8 cellular contexts compared by ENCODE assay signal in genomic region chr3:5188419-5189405, GRCh38. TPM values are rescaled to one million over a fixed set of nuclear protein-coding genes. Genes with fewer than 3 reads are reported as not detected.
A peak's percentile ranks its signal among the peaks of the same experiment; 100 is the strongest.
DNase-seq lines count a peak whose midpoint lies in the region; ATAC-seq and TF ChIP-seq lines count a peak whose summit lies in the region.

No MANE protein-coding gene starts in this region.

- peaks cover 0 to 6% of the 10 kb centered on the region in 2 donors for H3K36me3 ChIP-seq in gastroesophageal sphincter
- H3K36me3 ChIP-seq in rectal smooth muscle tissue (ENCODE audit: control insufficient read depth, insufficient read depth, low read length) = no peaks in the 10 kb centered on the region

- ATAC-seq in gastroesophageal sphincter (no peak), GM18519 (IDR thresholded peaks at IDR 0.05; ENCODE audit: low FRiP score, unreplicated experiment) (no peak)

- H3K4me3 ChIP-seq in gastroesophageal sphincter = peak overlapping the region; percentile 77 to 83
- H3K4me3 ChIP-seq in rectal smooth muscle tissue (ENCODE audit: low read length) = peak overlapping the region; percentile 89

- no peaks in the 10 kb centered on the region for H3K9me3 Mint-ChIP-seq in activated T-helper 1 cell treated with anti-CD3 and anti-CD28 coated beads, Interleukin-12 subunit alpha, Interleukin-12 subunit beta, Interleukin-2, Interleukin-4 antibody, amounts not matched to agents 30 ng/mL and 10 ng/mL and 1 ng/mL, durations not matched to agents 14 hours and 24 hours and 36 hours

- DNase-seq in stimulated activated CD4-positive, alpha-beta T cell treated with anti-CD3 and anti-CD28 coated beads, Interleukin-12 subunit alpha, Interleukin-12 subunit beta, amount 100 ng/mL, for 4 hours = peak; percentile 31
- no peak for DNase-seq in stimulated activated CD4-positive, alpha-beta T cell treated with anti-CD3 and anti-CD28 coated beads, Interleukin-2, amount 100 ng/mL, for 48 hours
- DNase-seq in OCI-M1 (lab: John Stamatoyannopoulos, UW) (peak; percentile 84), globus pallidus (ENCODE audit: low spot score) (no peak)
- peak; percentile 34 for DNase-seq in activated T-helper 1 cell treated with anti-CD3 and anti-CD28 coated beads, Interleukin-12 subunit alpha, Interleukin-12 subunit beta, Interleukin-2, Interleukin-4 antibody, amounts not matched to agents 30 ng/mL and 10 ng/mL and 1 ng/mL, durations not matched to agents 14 hours and 24 hours and 36 hours (ENCODE audit: low spot score)

- H3K9me3 ChIP-seq in gastroesophageal sphincter = no peaks in the 10 kb centered on the region

- H3K4me1 Mint-ChIP-seq in activated T-helper 1 cell treated with anti-CD3 and anti-CD28 coated beads, Interleukin-12 subunit alpha, Interleukin-12 subunit beta, Interleukin-2, Interleukin-4 antibody, amounts not matched to agents 30 ng/mL and 10 ng/mL and 1 ng/mL, durations not matched to agents 14 hours and 24 hours and 36 hours (ENCODE audit: low read depth) = peaks cover 48% of the 10 kb centered on the region

- H3K36me3 Mint-ChIP-seq in activated T-helper 1 cell treated with anti-CD3 and anti-CD28 coated beads, Interleukin-12 subunit alpha, Interleukin-12 subunit beta, Interleukin-2, Interleukin-4 antibody, amounts not matched to agents 30 ng/mL and 10 ng/mL and 1 ng/mL, durations not matched to agents 14 hours and 24 hours and 36 hours (ENCODE audit: low read depth) = peaks cover 34% of the 10 kb centered on the region

- no peaks in the 10 kb centered on the region for H3K27me3 ChIP-seq in gastroesophageal sphincter
- no peaks in the 10 kb centered on the region for H3K27me3 ChIP-seq in rectal smooth muscle tissue (ENCODE audit: control insufficient read depth, insufficient read depth, low read length)

- no peak for TF ChIP-seq POLR2A in gastroesophageal sphincter (IDR thresholded peaks at IDR 0.05)

- TF ChIP-seq EP300 in gastroesophageal sphincter (IDR thresholded peaks at IDR 0.05) = no peak

- H3K4me3 Mint-ChIP-seq in activated T-helper 1 cell treated with anti-CD3 and anti-CD28 coated beads, Interleukin-12 subunit alpha, Interleukin-12 subunit beta, Interleukin-2, Interleukin-4 antibody, amounts not matched to agents 30 ng/mL and 10 ng/mL and 1 ng/mL, durations not matched to agents 14 hours and 24 hours and 36 hours = peak overlapping the region; percentile 92

- TF ChIP-seq CTCF in gastroesophageal sphincter (IDR thresholded peaks at IDR 0.05) = no peak

- intact Hi-C loops in activated T-helper 1 cell treated with anti-CD3 and anti-CD28 coated beads, Interleukin-12 subunit alpha, Interleukin-12 subunit beta, Interleukin-2, Interleukin-4 antibody, amounts not matched to agents 30 ng/mL and 10 ng/mL and 1 ng/mL, durations not matched to agents 14 hours and 24 hours and 36 hours (cut with micrococcal nuclease) = loop anchor here (1.0 to 2.0 kb wide), 3 partner anchors 9 to 338 kb away; partner anchors contain the start of gene BHLHE40

- peak overlapping the region; percentile 99 for H3K9ac ChIP-seq in rectal smooth muscle tissue (ENCODE audit: low read length)

- 10 to 11% methylated on average over 6 to 9 of the region's 28 CpGs for WGBS in gastroesophageal sphincter (ENCODE audit: low coverage in 1 of 2), 2 donors

- H3K27ac ChIP-seq in gastroesophageal sphincter (peak overlapping the region; percentile 84 to 98 (median 90)), rectal smooth muscle tissue (ENCODE audit: low read depth, low read length) (peak overlapping the region; percentile 86)

- H3K4me1 ChIP-seq in gastroesophageal sphincter (peaks cover 4 to 58% (median 14%) of the 10 kb centered on the region in 3 donors), rectal smooth muscle tissue (ENCODE audit: control insufficient read depth, insufficient read depth, low read length) (peaks cover 4% of the 10 kb centered on the region)

- no peaks in the 10 kb centered on the region for H3K27me3 Mint-ChIP-seq in activated T-helper 1 cell treated with anti-CD3 and anti-CD28 coated beads, Interleukin-12 subunit alpha, Interleukin-12 subunit beta, Interleukin-2, Interleukin-4 antibody, amounts not matched to agents 30 ng/mL and 10 ng/mL and 1 ng/mL, durations not matched to agents 14 hours and 24 hours and 36 hours (ENCODE audit: insufficient read depth)

- H3K27ac Mint-ChIP-seq in activated T-helper 1 cell treated with anti-CD3 and anti-CD28 coated beads, Interleukin-12 subunit alpha, Interleukin-12 subunit beta, Interleukin-2, Interleukin-4 antibody, amounts not matched to agents 30 ng/mL and 10 ng/mL and 1 ng/mL, durations not matched to agents 14 hours and 24 hours and 36 hours = peak overlapping the region; percentile 98

RNA-seq across cellular contexts. Expression of gene EDEM1, which starts 1.2 kb away (rescaled TPM):
- 169 and 192 TPM in 2 replicates for total RNA-seq in activated T-helper 1 cell treated with anti-CD3 and anti-CD28 coated beads, Interleukin-12 subunit alpha, Interleukin-12 subunit beta, Interleukin-2, Interleukin-4 antibody, amounts not matched to agents 30 ng/mL and 10 ng/mL and 1 ng/mL, durations not matched to agents 14 hours and 24 hours and 36 hours
- total RNA-seq in gastroesophageal sphincter = 10 to 100 TPM; 18.4 to 41.7 (median 35.8) TPM

Comparison
In these comparisons a context has a peak if more than half of its experiments do, and no peak if none do; other contexts are left out.
1. DNase-seq: peak in stimulated activated CD4-positive, alpha-beta T cell treated with anti-CD3 and anti-CD28 coated beads, Interleukin-12 subunit alpha, Interleukin-12 subunit beta, amount 100 ng/mL, for 4 hours (single experiment), OCI-M1 (single experiment) and activated T-helper 1 cell treated with anti-CD3 and anti-CD28 coated beads, Interleukin-12 subunit alpha, Interleukin-12 subunit beta, Interleukin-2, Interleukin-4 antibody, amounts not matched to agents 30 ng/mL and 10 ng/mL and 1 ng/mL, durations not matched to agents 14 hours and 24 hours and 36 hours (single experiment); none in stimulated activated CD4-positive, alpha-beta T cell treated with anti-CD3 and anti-CD28 coated beads, Interleukin-2, amount 100 ng/mL, for 48 hours (0 of 2) and globus pallidus (single experiment).